ENCODE assay signal across 27 cellular contexts in genomic region chr6:168016176-168016620, GRCh38. TPM values are rescaled to one million over a fixed set of nuclear protein-coding genes. Genes with fewer than 3 reads are reported as not detected.
"Had no signal": no experiment of that assay in that cellular context is flagged by ENCODE, and none has a peak within 500 bp of the region (broad histone marks: within the 10 kb centered on the region; RNA-seq: fewer than 3 reads in every experiment).

No MANE protein-coding gene starts in this region.

- H3K4me3 ChIP-seq: hepatocyte, lung, prostate gland, thoracic aorta had no signal

- H3K4me2 ChIP-seq: hepatocyte had no signal

- H3K4me1 Mint-ChIP-seq: endodermal cell; neural crest cell; stimulated activated naive CD8-positive, alpha-beta T cell treated with anti-CD3 and anti-CD28 coated beads, Interleukin-15, amount 100 ng/mL, for 72 hours had no signal

- H3K36me3 ChIP-seq: prostate gland, thoracic aorta had no signal

- H3K36me3 Mint-ChIP-seq: activated naive CD8-positive, alpha-beta T cell had no signal

- DNase-seq: activated CD4-positive, alpha-beta T cell treated with anti-CD3 and anti-CD28 coated beads, Interleukin-2, amount 50 U/mL, for 4 hours; activated gamma-delta T cell treated with Interleukin-2 at 50 U/mL for 16 hours; activated T-cell treated with anti-CD3 and anti-CD28 coated beads for 4 hours; caudate nucleus; dorsolateral prefrontal cortex; endodermal cell; left colon; midbrain; right cardiac atrium; small intestine; stimulated activated CD4-positive, alpha-beta T cell treated with anti-CD3 and anti-CD28 coated beads, Interleukin-15, amount 100 ng/mL, for 24 hours; stimulated activated CD4-positive, alpha-beta T cell treated with anti-CD3 and anti-CD28 coated beads, Interleukin-4, amount 100 ng/mL, for 1 hour; stimulated activated naive CD8-positive, alpha-beta T cell treated with anti-CD3 and anti-CD28 coated beads, Interleukin-15, amount 100 ng/mL, for 72 hours had no signal

- H3K27ac ChIP-seq: epithelial cell of prostate, foreskin keratinocyte, hepatocyte, thoracic aorta had no signal

- H3K27ac Mint-ChIP-seq: activated naive CD8-positive, alpha-beta T cell; activated T-helper 1 cell treated with anti-CD3 and anti-CD28 coated beads, Interleukin-12 subunit alpha, Interleukin-12 subunit beta, Interleukin-2, Interleukin-4 antibody, amounts not matched to agents 30 ng/mL and 10 ng/mL and 1 ng/mL, durations not matched to agents 14 hours and 24 hours and 36 hours; endodermal cell; stimulated activated naive CD8-positive, alpha-beta T cell treated with anti-CD3 and anti-CD28 coated beads, Interleukin-15, amount 100 ng/mL, for 72 hours had no signal

- H3K9me3 ChIP-seq: prostate gland had no signal

- H3K27me3 ChIP-seq: hepatocyte had no signal

- H3K4me3 Mint-ChIP-seq: activated naive CD8-positive, alpha-beta T cell; activated T-helper 1 cell treated with anti-CD3 and anti-CD28 coated beads, Interleukin-12 subunit alpha, Interleukin-12 subunit beta, Interleukin-2, Interleukin-4 antibody, amounts not matched to agents 30 ng/mL and 10 ng/mL and 1 ng/mL, durations not matched to agents 14 hours and 24 hours and 36 hours; endodermal cell; neural crest cell; stimulated activated naive CD8-positive, alpha-beta T cell treated with anti-CD3 and anti-CD28 coated beads, Interleukin-15, amount 100 ng/mL, for 72 hours had no signal

- H3K79me2 ChIP-seq: hepatocyte had no signal

- H2AFZ ChIP-seq: hepatocyte had no signal

- H3K4me1 ChIP-seq: foreskin keratinocyte had no signal

RNA-seq across cellular contexts. Expression of gene KIF25, which starts 18.7 kb away (rescaled TPM):
- total RNA-seq: activated T-helper 1 cell treated with anti-CD3 and anti-CD28 coated beads, Interleukin-12 subunit alpha, Interleukin-12 subunit beta, Interleukin-2, Interleukin-4 antibody, amounts not matched to agents 30 ng/mL and 10 ng/mL and 1 ng/mL, durations not matched to agents 14 hours and 24 hours and 36 hours; foreskin keratinocyte; myocyte; osteocyte; T-helper 2 cell treated with Interferon-gamma antibody and Interleukin-4, amounts not matched to agents 100 ng/mL and 5 ng/mL, for 36 hours; thoracic aorta; urinary bladder had no signal
- polyA plus RNA-seq: fibroblast of lung, foreskin keratinocyte, hepatocyte had no signal
